15 cellular contexts compared by ENCODE assay signal in genomic region chr19:10224337-10224736, GRCh38. TPM values are rescaled to one million over a fixed set of nuclear protein-coding genes. Genes with fewer than 3 reads are reported as not detected.
"Had no signal": no experiment of that assay in that cellular context is flagged by ENCODE, and none has a peak within 500 bp of the region (broad histone marks: within the 10 kb centered on the region; RNA-seq: fewer than 3 reads in every experiment).

No MANE protein-coding gene starts in this region.

- DNase-seq: central memory CD4-positive, alpha-beta T cell; cortex of kidney; dorsolateral prefrontal cortex; effector CD8-positive, alpha-beta T cell; foreskin keratinocyte; left colon; left ventricle myocardium superior; naive thymus-derived CD4-positive, alpha-beta T cell; stimulated activated CD4-positive, alpha-beta T cell treated with anti-CD3 and anti-CD28 coated beads, Interleukin-2, amount 100 ng/mL, for 48 hours; stimulated activated naive CD4-positive, alpha-beta T cell treated with Interleukin-2 at 50 U/mL for 16 hours; transverse colon had no signal

- ATAC-seq: foreskin keratinocyte; left colon; left ventricle myocardium superior; naive thymus-derived CD4-positive, alpha-beta T cell had no signal

- H3K4me3 Mint-ChIP-seq: naive thymus-derived CD4-positive, alpha-beta T cell had no signal

- H3K4me1 ChIP-seq: foreskin keratinocyte had no signal

- H3K27ac Mint-ChIP-seq: naive thymus-derived CD4-positive, alpha-beta T cell had no signal

- H3K4me2 ChIP-seq: hepatocyte, smooth muscle cell had no signal

- H3K9me3 Mint-ChIP-seq: naive thymus-derived CD4-positive, alpha-beta T cell had no signal

- H3K4me3 ChIP-seq: dorsolateral prefrontal cortex, hepatocyte, right atrium auricular region, smooth muscle cell, transverse colon had no signal

- H3K27me3 ChIP-seq: dorsolateral prefrontal cortex, foreskin keratinocyte, hepatocyte, right atrium auricular region, transverse colon had no signal

- H2AFZ ChIP-seq: hepatocyte had no signal

- H3K27ac ChIP-seq: foreskin keratinocyte, hepatocyte had no signal

- H3K27me3 Mint-ChIP-seq: naive thymus-derived CD4-positive, alpha-beta T cell had no signal

- H3K9me3 ChIP-seq: right atrium auricular region, transverse colon had no signal

- H3K36me3 ChIP-seq: transverse colon had no signal

RNA-seq across cellular contexts. Expression of gene ICAM1, which starts 46.6 kb away (rescaled TPM):
- polyA plus RNA-seq: neural cell had no signal
